In genomic region chr1:48917901-48918603, GRCh38 we compare ENCODE assay signal across 1 cellular context.
TF ChIP-seq lines count a peak whose summit lies in the region.

No MANE protein-coding gene starts in this region.

TF ChIP-seq in HepG2, 621 proteins besides CTCF, POLR2A, EP300 and RAD21 (continued from another document):
- TF ChIP-seq ZBTB4 (CRISPR knock-in tag; IDR thresholded peaks at IDR 0.05; ENCODE audit: borderline replicate concordance): no peak
- no peak for TF ChIP-seq NRL (CRISPR knock-in tag; IDR thresholded peaks at IDR 0.05; ENCODE audit: borderline replicate concordance)
- TF ChIP-seq ZNF569 (CRISPR knock-in tag; IDR thresholded peaks at IDR 0.05; ENCODE audit: borderline replicate concordance): no peak
- 0 out of 2 replicates have a peak, but pooled peaks have one; percentile 14 for TF ChIP-seq HDAC1 (CRISPR knock-in tag; IDR thresholded peaks at IDR 0.05)
- TF ChIP-seq MBNL3 (CRISPR knock-in tag; conservative IDR thresholded peaks at IDR 0.05): no peak
- TF ChIP-seq MIER2 (CRISPR knock-in tag; IDR thresholded peaks at IDR 0.05): no peak
- TF ChIP-seq CEBPB (IDR thresholded peaks at IDR 0.05; ENCODE audit: borderline replicate concordance, low read depth, low read length): peak; percentile 37; the same call in 1 of the 2 replicates
- no peak for TF ChIP-seq JARID2 (CRISPR knock-in tag; IDR thresholded peaks at IDR 0.05; ENCODE audit: insufficient replicate concordance)
- TF ChIP-seq RBFOX2 (IDR thresholded peaks at IDR 0.05; ENCODE audit: low read depth, low read length): no peak
- peak; percentile 61; the same call in 1 of the 2 replicates for TF ChIP-seq ESRRA (CRISPR knock-in tag; IDR thresholded peaks at IDR 0.05; ENCODE audit: low read depth)
- peak; percentile 23; the same call in 1 of the 2 replicates for TF ChIP-seq FOXK1 (CRISPR knock-in tag; IDR thresholded peaks at IDR 0.05; ENCODE audit: borderline replicate concordance, low read depth)
- no peak for TF ChIP-seq MYPOP (CRISPR knock-in tag; IDR thresholded peaks at IDR 0.05)
- TF ChIP-seq ZNF619 (CRISPR knock-in tag; IDR thresholded peaks at IDR 0.05): no peak
- no peak for TF ChIP-seq SMARCC2 (IDR thresholded peaks at IDR 0.05)
- TF ChIP-seq MATR3 (CRISPR knock-in tag; IDR thresholded peaks at IDR 0.05): no peak
- no peak for TF ChIP-seq GRHL1 (CRISPR knock-in tag; conservative IDR thresholded peaks at IDR 0.05)
- TF ChIP-seq CCDC6 (CRISPR knock-in tag; IDR thresholded peaks at IDR 0.05): no peak
- no peak for TF ChIP-seq TRIM22 (IDR thresholded peaks at IDR 0.05)
- no peak for TF ChIP-seq ZBTB3 (CRISPR knock-in tag; IDR thresholded peaks at IDR 0.05; ENCODE audit: borderline replicate concordance, low read depth)
- TF ChIP-seq ZNF543 (CRISPR knock-in tag; IDR thresholded peaks at IDR 0.05): no peak
- TF ChIP-seq GTF3A (CRISPR knock-in tag; conservative IDR thresholded peaks at IDR 0.05): no peak
- no peak for TF ChIP-seq PBX2 (CRISPR knock-in tag; IDR thresholded peaks at IDR 0.05)
- no peak for TF ChIP-seq NFYB (CRISPR knock-in tag; IDR thresholded peaks at IDR 0.05)
